In genomic region chr7:149497467-149498261, GRCh38 we compare ENCODE assay signal across 8 cellular contexts. TPM values are rescaled to one million over a fixed set of nuclear protein-coding genes. Genes with fewer than 3 reads are reported as not detected.
DNase-seq lines count a peak whose midpoint lies in the region; ATAC-seq and TF ChIP-seq lines count a peak whose summit lies in the region.

Gene ZNF746, minus strand, starts transcription at chr7:149497809. Its CDS starts 273 bp downstream, at chr7:149497536.

- H3K27me3 ChIP-seq in PC-3 (ENCODE audit: low read length) (no peaks in the 10 kb centered on the region), esophagus muscularis mucosa (peaks cover 0 to 8% (median 0%) of the 10 kb centered on the region in 4 donors)

- no peaks in the 10 kb centered on the region for H3K9me2 ChIP-seq in PC-3 (replicated peaks; ENCODE audit: low read length)

- H3K9me3 ChIP-seq in PC-3 (ENCODE audit: low read length) (no peaks in the 10 kb centered on the region), esophagus muscularis mucosa (no peaks in the 10 kb centered on the region)

- peak within 1 kb of the TSS; percentile 82 for H3K4me3 ChIP-seq in PC-3 (ENCODE audit: low read length)
- peak within 1 kb of the TSS; percentile 82 to 95 (median 88) for H3K4me3 ChIP-seq in esophagus muscularis mucosa

- H3K4me3 Mint-ChIP-seq in activated T-cell treated with anti-CD3 and anti-CD28 coated beads, Interleukin-2, amount 50 U/mL, for 24 hours: peak within 1 kb of the TSS; percentile 94

- peak within 1 kb of the TSS; percentile 100 for H2AFZ ChIP-seq in PC-3 (ENCODE audit: low read length)

- TF ChIP-seq EP300 in esophagus muscularis mucosa (IDR thresholded peaks at IDR 0.05): no peak

- ATAC-seq in GM19467 (IDR thresholded peaks at IDR 0.05; ENCODE audit: unreplicated experiment): peak; percentile 94
- ATAC-seq in PC-3: peak; percentile 90

- TF ChIP-seq CTCF in PC-3 (conservative IDR thresholded peaks at IDR 0.05; ENCODE audit: low read depth, low read length): peak; percentile 21; the same call in 1 of the 2 replicates
- TF ChIP-seq CTCF in esophagus muscularis mucosa (IDR thresholded peaks at IDR 0.05): peak; percentile 41 to 79 (median 78)

- peak; percentile 98 for DNase-seq in D341Med (ENCODE audit: low spot score)
- peak; percentile 91 for DNase-seq in HPDE6-E6E7 (ENCODE audit: extremely low spot score)
- DNase-seq in PC-3: peak; percentile 79
- DNase-seq in activated T-cell treated with anti-CD3 and anti-CD28 coated beads, Interleukin-2, amount 50 U/mL, for 24 hours: peak; percentile 87
- DNase-seq in esophagus muscularis mucosa (ENCODE audit: extremely low spot score): peak; percentile 92
- DNase-seq in myocyte (ENCODE audit: low read depth): peak; percentile 92
- peak; percentile 53 to 77 for DNase-seq in stimulated activated CD8-positive, alpha-beta memory T cell treated with anti-CD3 and anti-CD28 coated beads, Interleukin-7, amount 100 ng/mL, for 4 hours (ENCODE audit: low read depth in 2 of 2)

- peak within 1 kb of the TSS; percentile 81 for H3K9ac ChIP-seq in PC-3 (ENCODE audit: low read length)

- no TSS peak for BruUV-seq in PC-3 (replicated peaks; lab: Mats Ljungman, UMichigan)

- H3K79me2 ChIP-seq in PC-3 (ENCODE audit: low read length): peaks cover 24% of the 10 kb centered on the region

- H3K4me1 ChIP-seq in PC-3 (ENCODE audit: insufficient read depth, low read length) (peaks cover 16% of the 10 kb centered on the region), esophagus muscularis mucosa (peaks cover 18 to 32% (median 31%) of the 10 kb centered on the region in 4 donors)

- POLR2A ChIA-PET in PC-3 (lab: Charles Lee; ENCODE audit: unreplicated experiment): no interaction called here

- peaks cover 36% of the 10 kb centered on the region for H3K4me1 Mint-ChIP-seq in activated T-cell treated with anti-CD3 and anti-CD28 coated beads, Interleukin-2, amount 50 U/mL, for 24 hours (ENCODE audit: low read depth)

- H3K36me3 Mint-ChIP-seq in activated T-cell treated with anti-CD3 and anti-CD28 coated beads, Interleukin-2, amount 50 U/mL, for 24 hours (ENCODE audit: low read depth): peaks cover 40% of the 10 kb centered on the region

- no peaks in the 10 kb centered on the region for H3K9me3 Mint-ChIP-seq in activated T-cell treated with anti-CD3 and anti-CD28 coated beads, Interleukin-2, amount 50 U/mL, for 24 hours

- WGBS in esophagus muscularis mucosa: 0% methylated on average over 11 of the region's 109 CpGs

- H3K27ac ChIP-seq in PC-3 (ENCODE audit: low read length): no peak within 1 kb of the TSS
- peak within 1 kb of the TSS; percentile 91 to 94 (median 94) for H3K27ac ChIP-seq in esophagus muscularis mucosa (replicated peaks in 1 of 4)

- H3K36me3 ChIP-seq in PC-3 (ENCODE audit: low read depth, low read length) (peaks cover 9% of the 10 kb centered on the region), esophagus muscularis mucosa (peaks cover 16 to 19% (median 16%) of the 10 kb centered on the region in 4 donors)

- H3K27me3 Mint-ChIP-seq in activated T-cell treated with anti-CD3 and anti-CD28 coated beads, Interleukin-2, amount 50 U/mL, for 24 hours: no peaks in the 10 kb centered on the region

- peaks cover 11% of the 10 kb centered on the region; the same call in 1 of the 2 replicates for H4K20me1 ChIP-seq in PC-3 (ENCODE audit: low read length)

- CTCF ChIA-PET in PC-3 (lab: Charles Lee): no interaction called here

- peak within 1 kb of the TSS; percentile 96 for H3K27ac Mint-ChIP-seq in activated T-cell treated with anti-CD3 and anti-CD28 coated beads, Interleukin-2, amount 50 U/mL, for 24 hours

- TF ChIP-seq POLR2A in esophagus muscularis mucosa (IDR thresholded peaks at IDR 0.05; ENCODE audit: low read depth): no peak

- intact Hi-C loops in PC-3 (cut with micrococcal nuclease): loop anchor here (2.0 to 10.0 kb wide), 4 partner anchors 75 to 213 kb away; no protein-coding TSS in a partner anchor
- intact Hi-C loops in esophagus muscularis mucosa (cut with DNase I): loop anchor here (5.0 kb wide), 2 partner anchors 75 to 130 kb away; no protein-coding TSS in a partner anchor

- peak within 1 kb of the TSS; percentile 98 for H3K4me2 ChIP-seq in PC-3 (ENCODE audit: low read length)

- no peaks in the 10 kb centered on the region for H3F3A ChIP-seq in PC-3 (ENCODE audit: low read length, unreplicated experiment)

RNA-seq across cellular contexts. Expression of gene ZNF746, which starts in this region (rescaled TPM):
- total RNA-seq in PC-3 (2014; rRNA removed) (19.6 and 27.4 TPM in 2 replicates), esophagus muscularis mucosa (10 to 100 TPM; 20.9 to 28.7 (median 27.9) TPM), myocyte (24.6 and 30.2 TPM in 2 replicates)
- 20.3 TPM for polyA plus RNA-seq in myocyte (2012)
